In genomic region chr2:234376229-234376628, GRCh38 we compare ENCODE assay signal across 18 cellular contexts.
"Had no signal": no experiment of that assay in that cellular context is flagged by ENCODE, and none has a peak within 500 bp of the region (broad histone marks: within the 10 kb centered on the region; RNA-seq: fewer than 3 reads in every experiment).

No MANE protein-coding gene starts in this region.

- ATAC-seq: esophagus mucosa; left cardiac atrium; left ventricle myocardium superior; naive thymus-derived CD4-positive, alpha-beta T cell; right cardiac atrium had no signal

- H3K4me3 ChIP-seq: dorsolateral prefrontal cortex, lung, tibial artery had no signal

- H3K4me1 ChIP-seq: tibial artery had no signal

- DNase-seq: central memory CD4-positive, alpha-beta T cell; cortex of kidney; dorsolateral prefrontal cortex; effector CD8-positive, alpha-beta T cell; left cardiac atrium; left ventricle myocardium superior; naive thymus-derived CD4-positive, alpha-beta T cell; posterior cingulate gyrus; right cardiac atrium; small intestine; stimulated activated CD4-positive, alpha-beta T cell treated with anti-CD3 and anti-CD28 coated beads, Interleukin-12 subunit alpha, Interleukin-12 subunit beta, amount 100 ng/mL, for 4 hours; stimulated activated naive CD4-positive, alpha-beta T cell; tibial artery had no signal

- H3K27ac ChIP-seq: dorsolateral prefrontal cortex, neutrophil, tibial artery had no signal

- FAIRE-seq: frontal cortex, kidney, small intestine had no signal

- H3K9me3 ChIP-seq: neutrophil, tibial artery had no signal

- H3K36me3 ChIP-seq: neutrophil, tibial artery had no signal
